ENCODE assay signal across 10 cellular contexts in genomic region chr5:157354825-157355224, GRCh38.
DNase-seq lines count a peak whose midpoint lies in the region; ATAC-seq, FAIRE-seq and TF ChIP-seq lines count a peak whose summit lies in the region.
"Had no signal": no experiment of that assay in that cellular context is flagged by ENCODE, and none has a peak within 500 bp of the region (broad histone marks: within the 10 kb centered on the region; RNA-seq: fewer than 3 reads in every experiment).

No MANE protein-coding gene starts in this region.

- H3K4me2 ChIP-seq in OCI-LY3 (ENCODE audit: low read length): no peak overlapping the region

- H3K36me3 ChIP-seq in OCI-LY3 (replicated peaks; ENCODE audit: low read depth, low read length): peaks cover 5% of the 10 kb centered on the region

- no peak for FAIRE-seq in urothelium cell line (lab: Jason Lieb, UNC)

- peaks cover 12% of the 10 kb centered on the region for H3K4me1 ChIP-seq in OCI-LY3 (ENCODE audit: low read length)

- ATAC-seq in stimulated activated naive CD8-positive, alpha-beta T cell treated with anti-CD3 and anti-CD28 coated beads, Interleukin-15, Interleukin-2, amounts not matched to agents 100 U/mL and 50 U/mL, for 24 hours: no peak
- ATAC-seq in HG02884 (IDR thresholded peaks at IDR 0.05; ENCODE audit: unreplicated experiment): no peak
- ATAC-seq: naive thymus-derived CD4-positive, alpha-beta T cell had no signal

- H3K79me2 ChIP-seq in OCI-LY3 (ENCODE audit: low read length): no peaks in the 10 kb centered on the region

- H3K27ac Mint-ChIP-seq in stimulated activated naive CD8-positive, alpha-beta T cell treated with anti-CD3 and anti-CD28 coated beads, Interleukin-15, Interleukin-2, amounts not matched to agents 100 ng/mL and 50 ng/mL, for 24 hours: peak overlapping the region; percentile 31
- no peak overlapping the region for H3K27ac Mint-ChIP-seq in CD14-positive monocyte

- H3K4me1 Mint-ChIP-seq in stimulated activated naive CD8-positive, alpha-beta T cell treated with anti-CD3 and anti-CD28 coated beads, Interleukin-15, Interleukin-2, amounts not matched to agents 100 ng/mL and 50 ng/mL, for 24 hours (ENCODE audit: low read depth): peaks cover 45% of the 10 kb centered on the region
- no peaks in the 10 kb centered on the region for H3K4me1 Mint-ChIP-seq in CD14-positive monocyte

- H3K9ac ChIP-seq in OCI-LY3 (ENCODE audit: low read length): no peak overlapping the region

- no peak overlapping the region for H3K4me3 Mint-ChIP-seq in stimulated activated naive CD8-positive, alpha-beta T cell treated with anti-CD3 and anti-CD28 coated beads, Interleukin-15, Interleukin-2, amounts not matched to agents 100 ng/mL and 50 ng/mL, for 24 hours
- no peak overlapping the region for H3K4me3 Mint-ChIP-seq in CD14-positive monocyte
- H3K4me3 Mint-ChIP-seq: naive thymus-derived CD4-positive, alpha-beta T cell had no signal

- H2AFZ ChIP-seq in OCI-LY3 (ENCODE audit: low read depth, low read length): no peak overlapping the region

- H3K27me3 ChIP-seq in OCI-LY3 (ENCODE audit: low read depth, low read length): no peaks in the 10 kb centered on the region

- no peak overlapping the region for H3K27ac ChIP-seq in OCI-LY3 (ENCODE audit: low read length)

- H3K9me3 Mint-ChIP-seq in stimulated activated naive CD8-positive, alpha-beta T cell treated with anti-CD3 and anti-CD28 coated beads, Interleukin-15, Interleukin-2, amounts not matched to agents 100 ng/mL and 50 ng/mL, for 24 hours: no peaks in the 10 kb centered on the region
- H3K9me3 Mint-ChIP-seq in CD14-positive monocyte: no peaks in the 10 kb centered on the region

- H3K9me3 ChIP-seq in OCI-LY3 (ENCODE audit: insufficient read depth, low read length): no peaks in the 10 kb centered on the region

- H3K36me3 Mint-ChIP-seq in stimulated activated naive CD8-positive, alpha-beta T cell treated with anti-CD3 and anti-CD28 coated beads, Interleukin-15, Interleukin-2, amounts not matched to agents 100 ng/mL and 50 ng/mL, for 24 hours (ENCODE audit: low read depth): peaks cover 75% of the 10 kb centered on the region
- H3K36me3 Mint-ChIP-seq in CD14-positive monocyte: peaks cover 18 to 24% of the 10 kb centered on the region in 2 donors

- intact Hi-C loops in CD14-positive monocyte (cut with micrococcal nuclease): no loop called here

- no peaks in the 10 kb centered on the region for H4K20me1 ChIP-seq in OCI-LY3 (ENCODE audit: insufficient read depth, low read length)

- no peaks in the 10 kb centered on the region for H3K27me3 Mint-ChIP-seq in stimulated activated naive CD8-positive, alpha-beta T cell treated with anti-CD3 and anti-CD28 coated beads, Interleukin-15, Interleukin-2, amounts not matched to agents 100 ng/mL and 50 ng/mL, for 24 hours
- no peaks in the 10 kb centered on the region for H3K27me3 Mint-ChIP-seq in CD14-positive monocyte (ENCODE audit: low read depth in 3 of 3)
- H3K27me3 Mint-ChIP-seq: naive thymus-derived CD4-positive, alpha-beta T cell had no signal

- TF ChIP-seq CTCF in OCI-LY3 (IDR thresholded peaks at IDR 0.05; ENCODE audit: low read depth, low read length) (peak; percentile 20; the same call in 1 of the 2 replicates), epithelial cell of proximal tubule (conservative IDR thresholded peaks at IDR 0.05; ENCODE audit: low read depth, low read length) (peak; percentile 55), CD14-positive monocyte (IDR thresholded peaks at IDR 0.05) (no peak)

- H3K4me3 ChIP-seq in OCI-LY3 (ENCODE audit: low read length) (no peak overlapping the region), epithelial cell of proximal tubule (ENCODE audit: low read depth, low read length) (no peak overlapping the region)

- DNase-seq in stimulated activated naive CD8-positive, alpha-beta T cell treated with anti-CD3 and anti-CD28 coated beads, Interleukin-15, Interleukin-2, amounts not matched to agents 100 U/mL and 50 U/mL, for 24 hours: no peak
- DNase-seq in epithelial cell of proximal tubule (ENCODE audit: low read depth) (no peak), urothelium cell line (ENCODE audit: low spot score) (peak; percentile 19), COR-L47 (lab: John Stamatoyannopoulos, UW) (no peak), CD14-positive monocyte (ENCODE audit: low spot score) (no peak)
- DNase-seq: naive thymus-derived CD4-positive, alpha-beta T cell; trophoblast cell had no signal
